In the genomic region with DNA sequence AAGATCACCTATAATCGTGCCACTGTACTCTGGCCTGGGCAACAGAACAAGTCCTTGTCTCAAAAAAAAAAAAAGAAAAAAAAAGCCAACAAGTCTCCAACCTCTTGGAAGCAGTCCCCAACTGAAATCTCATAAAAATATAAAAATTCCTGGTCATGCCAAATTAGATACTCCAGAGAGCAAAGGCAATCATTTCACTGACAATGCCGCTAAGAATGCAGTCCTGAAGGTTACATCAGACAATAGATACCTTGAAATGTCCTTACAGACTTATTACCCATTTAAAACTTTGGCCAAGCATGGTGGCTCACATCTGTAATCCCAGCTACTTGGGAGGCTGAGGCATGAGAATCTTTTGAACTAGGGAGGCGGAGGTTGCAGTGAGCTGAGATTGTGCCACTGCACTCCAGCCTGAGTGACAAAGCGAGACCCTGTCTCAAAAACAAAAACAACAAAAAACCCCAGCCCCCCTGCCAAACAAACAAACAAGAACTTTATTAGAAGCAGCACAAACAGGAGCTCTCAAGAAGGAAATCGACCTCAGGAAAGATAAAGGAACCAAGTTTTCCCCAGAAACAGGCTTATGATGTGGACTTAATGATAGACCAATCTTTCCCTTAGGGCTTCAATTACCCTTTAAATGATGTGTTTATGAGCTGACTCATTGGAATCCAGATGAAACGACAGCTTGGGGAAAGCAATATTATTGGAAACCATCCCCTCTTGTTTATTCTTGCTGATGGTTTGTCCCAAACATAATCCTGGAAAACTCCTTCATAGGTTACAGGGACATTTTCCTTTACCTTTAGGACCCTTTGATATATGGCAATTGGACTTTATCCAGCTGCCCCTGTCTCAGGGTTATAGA, we compare ENCODE assay signal across 25 cellular contexts. TPM values are rescaled to one million over a fixed set of nuclear protein-coding genes. Genes with fewer than 3 reads are reported as not detected.
A peak's percentile ranks its signal among the peaks of the same experiment; 100 is the strongest.
DNase-seq lines count a peak whose midpoint lies in the region; TF ChIP-seq lines count a peak whose summit lies in the region.
"Had no signal": no experiment of that assay in that cellular context is flagged by ENCODE, and none has a peak within 500 bp of the region (broad histone marks: within the 10 kb centered on the region; RNA-seq: fewer than 3 reads in every experiment).

No MANE protein-coding gene starts in this region.

- no peak overlapping the region for H2BK5ac ChIP-seq in trophoblast cell (ENCODE audit: low read depth, low read length, poor library complexity)

- H3K4me1 ChIP-seq in trophoblast cell (ENCODE audit: control insufficient read depth in 1 of 2, insufficient read depth in 2 of 2, low read length in 2 of 2) (peaks cover 4 to 12% of the 10 kb centered on the region in 2 experiments), transverse colon (peaks cover 0 to 8% (median 0%) of the 10 kb centered on the region in 4 donors), adrenal gland (replicated peaks in 1 of 2) (no peaks in the 10 kb centered on the region), Peyer's patch (no peaks in the 10 kb centered on the region)
- H3K4me1 ChIP-seq: SJCRH30, uterus had no signal

- no peaks in the 10 kb centered on the region for H3K36me3 ChIP-seq in trophoblast cell (ENCODE audit: control insufficient read depth in 1 of 2, insufficient read depth in 2 of 2, low read length in 2 of 2)
- H3K36me3 ChIP-seq in transverse colon: no peaks in the 10 kb centered on the region
- no peaks in the 10 kb centered on the region for H3K36me3 ChIP-seq in adrenal gland (replicated peaks in 1 of 2)
- H3K36me3 ChIP-seq in Peyer's patch: no peaks in the 10 kb centered on the region
- H3K36me3 ChIP-seq: SJCRH30, stomach, uterus had no signal

- H4K91ac ChIP-seq in trophoblast cell (ENCODE audit: low read depth, low read length): no peak overlapping the region

- H3K9me3 ChIP-seq in trophoblast cell (ENCODE audit: insufficient read depth, low read depth, low read length) (no peaks in the 10 kb centered on the region), transverse colon (no peaks in the 10 kb centered on the region), adrenal gland (replicated peaks in 1 of 3) (no peaks in the 10 kb centered on the region), Peyer's patch (no peaks in the 10 kb centered on the region)
- H3K9me3 ChIP-seq: SJCRH30, stomach, uterus had no signal

- peak overlapping the region; percentile 30 for H3K27ac ChIP-seq in trophoblast cell (ENCODE audit: low read depth, low read length)
- H3K27ac ChIP-seq in transverse colon: no peak overlapping the region
- no peak overlapping the region for H3K27ac ChIP-seq in adrenal gland
- H3K27ac ChIP-seq in Peyer's patch: no peak overlapping the region
- H3K27ac ChIP-seq: SJCRH30 had no signal

- no peak overlapping the region for H3K4ac ChIP-seq in trophoblast cell (ENCODE audit: low read depth, low read length)

- DNase-seq in EL (peak; percentile 53), LHCN-M2 (ENCODE audit: low read depth) (peak; percentile 25), epithelial cell of esophagus (ENCODE audit: low read depth) (peak; percentile 62), trophoblast cell (peak in 1 of 2 donors; percentile 47), transverse colon (no peak), adrenal gland (no peak), amniotic stem cell (lab: John Stamatoyannopoulos, UW) (no peak), Peyer's patch (no peak)
- DNase-seq: activated CD4-positive, alpha-beta T cell treated with anti-CD3 and anti-CD28 coated beads for 36 hours; C1 segment of cervical spinal cord; DMS53; Kasumi-1; NCI-H1092; NCI-H1930; NCI-H345; NCI-H82; occipital lobe; SJCRH30; stimulated activated CD4-positive, alpha-beta T cell treated with anti-CD3 and anti-CD28 coated beads, Interleukin-12 subunit alpha, Interleukin-12 subunit beta, amount 100 ng/mL, for 4 hours; stomach; T-cell; uterus had no signal

- no peak overlapping the region for H4K12ac ChIP-seq in trophoblast cell (ENCODE audit: low read depth, low read length)

- no peak for TF ChIP-seq POLR2A in transverse colon (IDR thresholded peaks at IDR 0.05)
- TF ChIP-seq POLR2A in adrenal gland (IDR thresholded peaks at IDR 0.05): no peak
- no peak for TF ChIP-seq POLR2A in Peyer's patch (IDR thresholded peaks at IDR 0.05)

- no peak overlapping the region for H3K23ac ChIP-seq in trophoblast cell (ENCODE audit: low read length)

- H2AFZ ChIP-seq in trophoblast cell (ENCODE audit: insufficient read depth, low read length, poor library complexity): no peak overlapping the region

- TF ChIP-seq CTCF in epithelial cell of esophagus (IDR thresholded peaks at IDR 0.05; ENCODE audit: insufficient read depth, low read depth, low read length, missing control alignments) (no peak), transverse colon (IDR thresholded peaks at IDR 0.05) (no peak), adrenal gland (IDR thresholded peaks at IDR 0.05) (no peak), Peyer's patch (IDR thresholded peaks at IDR 0.05) (no peak)

- no peak overlapping the region for H3K9ac ChIP-seq in trophoblast cell (ENCODE audit: low read length)

- WGBS in trophoblast cell (ENCODE audit: extremely low coverage, insufficient coverage, insufficient read length): no CpG with 5 or more reads among the region's 6 CpGs
- WGBS in transverse colon (ENCODE audit: low coverage in 1 of 2), 2 donors: 66 to 72% methylated on average over 5 to 6 of the region's 6 CpGs
- WGBS in adrenal gland, 4 donors: 63 to 66% (median 66%) methylated on average over 6 of the region's 6 CpGs

- peaks cover 2% of the 10 kb centered on the region for H3K79me2 ChIP-seq in trophoblast cell (ENCODE audit: control insufficient read depth, insufficient read depth, low read length, poor library complexity)

- H3K18ac ChIP-seq in trophoblast cell (ENCODE audit: low read length): no peak overlapping the region

- no peak overlapping the region for H3K4me2 ChIP-seq in trophoblast cell (ENCODE audit: low read length)

- H2BK120ac ChIP-seq in trophoblast cell (ENCODE audit: insufficient read depth, low read length, poor library complexity): no peak overlapping the region

- intact Hi-C loops in transverse colon (cut with DNase I; ENCODE audit: low total_unique reads): loop anchor here (10.0 kb wide), 1 partner anchor 326 kb away; no protein-coding TSS in a partner anchor
- intact Hi-C loops in adrenal gland (cut with DNase I): loop anchor here (2.0 to 10.0 kb wide), 3 partner anchors 142 to 316 kb away; partner anchors contain the start of gene CCR5 (in 1 of the 2)

- peaks cover 10% of the 10 kb centered on the region for H3K79me1 ChIP-seq in trophoblast cell (ENCODE audit: low read length)

- H2BK12ac ChIP-seq in trophoblast cell (ENCODE audit: low read length): no peak overlapping the region

- no peak overlapping the region for H2AK5ac ChIP-seq in trophoblast cell (ENCODE audit: low read length)

- in situ Hi-C loops in transverse colon (cut with MboI; ENCODE audit: low pct_ligation_motif_present in 1 of 4, low pct_unique_long_range_greater_than_20kb in 1 of 4, low sequenced_read_pairs in 3 of 4): loop anchor here (10.0 to 25.0 kb wide), 8 partner anchors 132 to 364 kb away; partner anchors contain the start of genes CCR5 (in 2 of the 4), CCR1 (in 1 of the 4), CCR2 (in 1 of the 4) and CXCR6 (in 1 of the 4)

- no peak for TF ChIP-seq EP300 in transverse colon (IDR thresholded peaks at IDR 0.05; ENCODE audit: low read depth)

- no peaks in the 10 kb centered on the region for H3K27me3 ChIP-seq in trophoblast cell (ENCODE audit: insufficient read depth, low read length)
- no peaks in the 10 kb centered on the region for H3K27me3 ChIP-seq in transverse colon
- no peaks in the 10 kb centered on the region for H3K27me3 ChIP-seq in adrenal gland
- H3K27me3 ChIP-seq in Peyer's patch: no peaks in the 10 kb centered on the region
- H3K27me3 ChIP-seq: SJCRH30, stomach, uterus had no signal

- H3K14ac ChIP-seq in trophoblast cell (ENCODE audit: low read length): no peak overlapping the region

- H4K8ac ChIP-seq in trophoblast cell (ENCODE audit: low read depth, low read length): no peak overlapping the region

- H3K4me3 ChIP-seq in epithelial cell of esophagus (ENCODE audit: low read length): no peak overlapping the region
- H3K4me3 ChIP-seq in trophoblast cell (ENCODE audit: low read depth, low read length): no peak overlapping the region
- H3K4me3 ChIP-seq in transverse colon: no peak overlapping the region
- no peak overlapping the region for H3K4me3 ChIP-seq in adrenal gland
- no peak overlapping the region for H3K4me3 ChIP-seq in Peyer's patch
- H3K4me3 ChIP-seq: SJCRH30, stomach, uterus had no signal

RNA-seq across cellular contexts. Expression of gene XCR1, which starts 53.1 kb away (rescaled TPM):
- 0.06 TPM in 1 of 2 replicates, not detected in the other for total RNA-seq in LHCN-M2 (2014; rRNA removed)
- not detected for polyA plus RNA-seq in LHCN-M2 (2012)
- polyA plus RNA-seq in trophoblast cell (2013): 27.3 and 34.3 TPM in 2 replicates
- total RNA-seq in transverse colon: under 1 TPM in 2 of 4 donors, not detected in 2; 0.14 to 0.32 TPM
- under 1 TPM in 4 of 8 donors, not detected in 4; 0.13 to 0.18 (median 0.15) TPM for total RNA-seq in adrenal gland
- under 1 TPM in 2 of 3 donors, not detected in 1; 0.08 to 0.13 TPM for polyA plus RNA-seq in adrenal gland
- not detected for total RNA-seq in Peyer's patch
- total RNA-seq: activated CD4-positive, alpha-beta T cell treated with anti-CD3 and anti-CD28 coated beads for 36 hours; activated naive CD4-positive, alpha-beta T cell treated with anti-CD3 and anti-CD28 coated beads, Interleukin-2, amount 50 U/mL, for 72 hours; chondrocyte; lung microvascular endothelial cell; occipital lobe; SJCRH30 had no signal

Comparison
In these comparisons a context has a peak if more than half of its experiments do, and no peak if none do; other contexts are left out.
1. DNase-seq: peak in EL (single experiment), LHCN-M2 (single experiment) and epithelial cell of esophagus (single experiment); none in transverse colon (single experiment), adrenal gland (0 of 7), amniotic stem cell (single experiment) and Peyer's patch (0 of 3).